2 cellular contexts compared by ENCODE assay signal in the genomic region with DNA sequence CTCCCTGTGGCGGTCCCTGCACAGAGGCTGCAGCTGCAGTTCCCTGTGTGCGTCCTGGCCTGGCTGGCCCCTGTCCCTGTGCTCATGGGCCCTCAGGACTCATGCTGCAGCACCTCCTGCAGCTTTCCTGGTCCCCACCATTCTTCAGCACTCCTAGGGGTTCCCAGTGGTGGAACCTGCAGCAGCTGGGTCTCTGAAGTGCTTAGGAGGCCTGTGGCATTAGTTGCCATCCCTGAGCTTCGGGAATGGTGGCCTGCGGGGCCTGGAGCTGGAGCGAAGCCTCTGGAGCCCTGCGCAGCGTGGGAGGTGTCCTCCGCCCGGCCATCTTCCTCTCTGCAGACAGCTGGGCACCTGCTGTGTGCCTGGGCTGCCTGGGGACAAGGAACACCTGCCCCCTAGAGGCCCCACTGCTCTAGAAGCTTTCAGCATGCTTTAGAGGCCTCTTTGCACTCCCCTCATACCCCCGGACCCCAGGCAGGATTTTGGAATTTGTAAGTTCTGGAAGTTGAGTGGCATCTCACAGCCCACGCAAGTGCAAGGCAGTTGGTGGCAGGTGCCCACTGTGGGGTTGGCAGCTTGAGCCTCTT.
TF ChIP-seq lines count a peak whose summit lies in the region.

No MANE protein-coding gene starts in this region.

TF ChIP-seq in GM23338, 12 proteins besides CTCF, POLR2A, EP300 and RAD21 (continued from another document):
- TF ChIP-seq EZH2phosphoT487 (IDR thresholded peaks at IDR 0.05; ENCODE audit: unreplicated experiment) (no peak), CREB1 (CRISPR knock-in tag; IDR thresholded peaks at IDR 0.05; ENCODE audit: low read depth) (no peak), EZH2 (IDR thresholded peaks at IDR 0.05; ENCODE audit: low read depth, unreplicated experiment) (no peak), STAT1 (IDR thresholded peaks at IDR 0.05; ENCODE audit: unreplicated experiment) (no peak)
- TF ChIP-seq, protein P1, sequence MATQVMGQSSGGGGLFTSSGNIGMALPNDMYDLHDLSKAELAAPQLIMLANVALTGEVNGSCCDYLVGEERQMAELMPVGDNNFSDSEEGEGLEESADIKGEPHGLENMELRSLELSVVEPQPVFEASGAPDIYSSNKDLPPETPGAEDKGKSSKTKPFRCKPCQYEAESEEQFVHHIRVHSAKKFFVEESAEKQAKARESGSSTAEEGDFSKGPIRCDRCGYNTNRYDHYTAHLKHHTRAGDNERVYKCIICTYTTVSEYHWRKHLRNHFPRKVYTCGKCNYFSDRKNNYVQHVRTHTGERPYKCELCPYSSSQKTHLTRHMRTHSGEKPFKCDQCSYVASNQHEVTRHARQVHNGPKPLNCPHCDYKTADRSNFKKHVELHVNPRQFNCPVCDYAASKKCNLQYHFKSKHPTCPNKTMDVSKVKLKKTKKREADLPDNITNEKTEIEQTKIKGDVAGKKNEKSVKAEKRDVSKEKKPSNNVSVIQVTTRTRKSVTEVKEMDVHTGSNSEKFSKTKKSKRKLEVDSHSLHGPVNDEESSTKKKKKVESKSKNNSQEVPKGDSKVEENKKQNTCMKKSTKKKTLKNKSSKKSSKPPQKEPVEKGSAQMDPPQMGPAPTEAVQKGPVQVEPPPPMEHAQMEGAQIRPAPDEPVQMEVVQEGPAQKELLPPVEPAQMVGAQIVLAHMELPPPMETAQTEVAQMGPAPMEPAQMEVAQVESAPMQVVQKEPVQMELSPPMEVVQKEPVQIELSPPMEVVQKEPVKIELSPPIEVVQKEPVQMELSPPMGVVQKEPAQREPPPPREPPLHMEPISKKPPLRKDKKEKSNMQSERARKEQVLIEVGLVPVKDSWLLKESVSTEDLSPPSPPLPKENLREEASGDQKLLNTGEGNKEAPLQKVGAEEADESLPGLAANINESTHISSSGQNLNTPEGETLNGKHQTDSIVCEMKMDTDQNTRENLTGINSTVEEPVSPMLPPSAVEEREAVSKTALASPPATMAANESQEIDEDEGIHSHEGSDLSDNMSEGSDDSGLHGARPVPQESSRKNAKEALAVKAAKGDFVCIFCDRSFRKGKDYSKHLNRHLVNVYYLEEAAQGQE (IDR thresholded peaks at IDR 0.05; ENCODE audit: unreplicated experiment), result no peak
- TF ChIP-seq, protein P2, sequence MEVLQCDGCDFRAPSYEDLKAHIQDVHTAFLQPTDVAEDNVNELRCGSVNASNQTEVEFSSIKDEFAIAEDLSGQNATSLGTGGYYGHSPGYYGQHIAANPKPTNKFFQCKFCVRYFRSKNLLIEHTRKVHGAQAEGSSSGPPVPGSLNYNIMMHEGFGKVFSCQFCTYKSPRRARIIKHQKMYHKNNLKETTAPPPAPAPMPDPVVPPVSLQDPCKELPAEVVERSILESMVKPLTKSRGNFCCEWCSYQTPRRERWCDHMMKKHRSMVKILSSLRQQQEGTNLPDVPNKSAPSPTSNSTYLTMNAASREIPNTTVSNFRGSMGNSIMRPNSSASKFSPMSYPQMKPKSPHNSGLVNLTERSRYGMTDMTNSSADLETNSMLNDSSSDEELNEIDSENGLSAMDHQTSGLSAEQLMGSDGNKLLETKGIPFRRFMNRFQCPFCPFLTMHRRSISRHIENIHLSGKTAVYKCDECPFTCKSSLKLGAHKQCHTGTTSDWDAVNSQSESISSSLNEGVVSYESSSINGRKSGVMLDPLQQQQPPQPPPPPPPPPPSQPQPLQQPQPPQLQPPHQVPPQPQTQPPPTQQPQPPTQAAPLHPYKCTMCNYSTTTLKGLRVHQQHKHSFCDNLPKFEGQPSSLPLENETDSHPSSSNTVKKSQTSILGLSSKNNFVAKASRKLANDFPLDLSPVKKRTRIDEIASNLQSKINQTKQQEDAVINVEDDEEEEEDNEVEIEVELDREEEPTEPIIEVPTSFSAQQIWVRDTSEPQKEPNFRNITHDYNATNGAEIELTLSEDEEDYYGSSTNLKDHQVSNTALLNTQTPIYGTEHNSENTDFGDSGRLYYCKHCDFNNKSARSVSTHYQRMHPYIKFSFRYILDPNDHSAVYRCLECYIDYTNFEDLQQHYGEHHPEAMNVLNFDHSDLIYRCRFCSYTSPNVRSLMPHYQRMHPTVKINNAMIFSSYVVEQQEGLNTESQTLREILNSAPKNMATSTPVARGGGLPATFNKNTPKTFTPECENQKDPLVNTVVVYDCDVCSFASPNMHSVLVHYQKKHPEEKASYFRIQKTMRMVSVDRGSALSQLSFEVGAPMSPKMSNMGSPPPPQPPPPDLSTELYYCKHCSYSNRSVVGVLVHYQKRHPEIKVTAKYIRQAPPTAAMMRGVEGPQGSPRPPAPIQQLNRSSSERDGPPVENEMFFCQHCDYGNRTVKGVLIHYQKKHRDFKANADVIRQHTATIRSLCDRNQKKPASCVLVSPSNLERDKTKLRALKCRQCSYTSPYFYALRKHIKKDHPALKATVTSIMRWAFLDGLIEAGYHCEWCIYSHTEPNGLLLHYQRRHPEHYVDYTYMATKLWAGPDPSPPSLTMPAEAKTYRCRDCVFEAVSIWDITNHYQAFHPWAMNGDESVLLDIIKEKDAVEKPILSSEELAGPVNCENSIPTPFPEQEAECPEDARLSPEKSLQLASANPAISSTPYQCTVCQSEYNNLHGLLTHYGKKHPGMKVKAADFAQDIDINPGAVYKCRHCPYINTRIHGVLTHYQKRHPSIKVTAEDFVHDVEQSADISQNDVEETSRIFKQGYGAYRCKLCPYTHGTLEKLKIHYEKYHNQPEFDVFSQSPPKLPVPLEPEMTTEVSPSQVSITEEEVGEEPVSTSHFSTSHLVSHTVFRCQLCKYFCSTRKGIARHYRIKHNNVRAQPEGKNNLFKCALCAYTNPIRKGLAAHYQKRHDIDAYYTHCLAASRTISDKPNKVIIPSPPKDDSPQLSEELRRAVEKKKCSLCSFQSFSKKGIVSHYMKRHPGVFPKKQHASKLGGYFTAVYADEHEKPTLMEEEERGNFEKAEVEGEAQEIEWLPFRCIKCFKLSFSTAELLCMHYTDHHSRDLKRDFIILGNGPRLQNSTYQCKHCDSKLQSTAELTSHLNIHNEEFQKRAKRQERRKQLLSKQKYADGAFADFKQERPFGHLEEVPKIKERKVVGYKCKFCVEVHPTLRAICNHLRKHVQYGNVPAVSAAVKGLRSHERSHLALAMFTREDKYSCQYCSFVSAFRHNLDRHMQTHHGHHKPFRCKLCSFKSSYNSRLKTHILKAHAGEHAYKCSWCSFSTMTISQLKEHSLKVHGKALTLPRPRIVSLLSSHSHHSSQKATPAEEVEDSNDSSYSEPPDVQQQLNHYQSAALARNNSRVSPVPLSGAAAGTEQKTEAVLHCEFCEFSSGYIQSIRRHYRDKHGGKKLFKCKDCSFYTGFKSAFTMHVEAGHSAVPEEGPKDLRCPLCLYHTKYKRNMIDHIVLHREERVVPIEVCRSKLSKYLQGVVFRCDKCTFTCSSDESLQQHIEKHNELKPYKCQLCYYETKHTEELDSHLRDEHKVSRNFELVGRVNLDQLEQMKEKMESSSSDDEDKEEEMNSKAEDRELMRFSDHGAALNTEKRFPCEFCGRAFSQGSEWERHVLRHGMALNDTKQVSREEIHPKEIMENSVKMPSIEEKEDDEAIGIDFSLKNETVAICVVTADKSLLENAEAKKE (CRISPR knock-in tag; IDR thresholded peaks at IDR 0.05), result no peak

TF ChIP-seq in SK-N-SH treated with all-trans-retinoic acid at 6 μM for 48 hours, 23 proteins besides CTCF, POLR2A, EP300 and RAD21 (continued from another document):
- TF ChIP-seq, protein P3, sequence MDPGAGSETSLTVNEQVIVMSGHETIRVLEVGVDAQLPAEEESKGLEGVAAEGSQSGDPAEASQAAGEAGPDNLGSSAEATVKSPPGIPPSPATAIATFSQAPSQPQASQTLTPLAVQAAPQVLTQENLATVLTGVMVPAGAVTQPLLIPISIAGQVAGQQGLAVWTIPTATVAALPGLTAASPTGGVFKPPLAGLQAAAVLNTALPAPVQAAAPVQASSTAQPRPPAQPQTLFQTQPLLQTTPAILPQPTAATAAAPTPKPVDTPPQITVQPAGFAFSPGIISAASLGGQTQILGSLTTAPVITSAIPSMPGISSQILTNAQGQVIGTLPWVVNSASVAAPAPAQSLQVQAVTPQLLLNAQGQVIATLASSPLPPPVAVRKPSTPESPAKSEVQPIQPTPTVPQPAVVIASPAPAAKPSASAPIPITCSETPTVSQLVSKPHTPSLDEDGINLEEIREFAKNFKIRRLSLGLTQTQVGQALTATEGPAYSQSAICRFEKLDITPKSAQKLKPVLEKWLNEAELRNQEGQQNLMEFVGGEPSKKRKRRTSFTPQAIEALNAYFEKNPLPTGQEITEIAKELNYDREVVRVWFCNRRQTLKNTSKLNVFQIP (CRISPR knock-in tag; IDR thresholded peaks at IDR 0.05; ENCODE audit: borderline replicate concordance, low read depth), result no peak
- TF ChIP-seq RARB (CRISPR knock-in tag; IDR thresholded peaks at IDR 0.05) (no peak), ARNTL (CRISPR knock-in tag; IDR thresholded peaks at IDR 0.05; ENCODE audit: borderline replicate concordance, low read depth) (no peak), ISL1 (CRISPR knock-in tag; IDR thresholded peaks at IDR 0.05) (no peak), ZNF565 (CRISPR knock-in tag; conservative IDR thresholded peaks at IDR 0.05; ENCODE audit: low read depth) (no peak)
- TF ChIP-seq, protein P4, sequence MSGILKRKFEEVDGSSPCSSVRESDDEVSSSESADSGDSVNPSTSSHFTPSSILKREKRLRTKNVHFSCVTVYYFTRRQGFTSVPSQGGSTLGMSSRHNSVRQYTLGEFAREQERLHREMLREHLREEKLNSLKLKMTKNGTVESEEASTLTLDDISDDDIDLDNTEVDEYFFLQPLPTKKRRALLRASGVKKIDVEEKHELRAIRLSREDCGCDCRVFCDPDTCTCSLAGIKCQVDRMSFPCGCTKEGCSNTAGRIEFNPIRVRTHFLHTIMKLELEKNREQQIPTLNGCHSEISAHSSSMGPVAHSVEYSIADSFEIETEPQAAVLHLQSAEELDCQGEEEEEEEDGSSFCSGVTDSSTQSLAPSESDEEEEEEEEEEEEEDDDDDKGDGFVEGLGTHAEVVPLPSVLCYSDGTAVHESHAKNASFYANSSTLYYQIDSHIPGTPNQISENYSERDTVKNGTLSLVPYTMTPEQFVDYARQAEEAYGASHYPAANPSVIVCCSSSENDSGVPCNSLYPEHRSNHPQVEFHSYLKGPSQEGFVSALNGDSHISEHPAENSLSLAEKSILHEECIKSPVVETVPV (CRISPR knock-in tag; IDR thresholded peaks at IDR 0.05), result no peak
